In genomic region chr14:88823968-88824313, GRCh38 we compare ENCODE assay signal across 8 cellular contexts. TPM values are rescaled to one million over a fixed set of nuclear protein-coding genes. Genes with fewer than 3 reads are reported as not detected.
A peak's percentile ranks its signal among the peaks of the same experiment; 100 is the strongest.
DNase-seq lines count a peak whose midpoint lies in the region; ATAC-seq and TF ChIP-seq lines count a peak whose summit lies in the region.

No MANE protein-coding gene starts in this region.

- no peak for TF ChIP-seq CTCF in breast epithelium (IDR thresholded peaks at IDR 0.05)

- H3K27me3 Mint-ChIP-seq in T-helper 1 cell treated with Interleukin-12 subunit alpha and Interleukin-12 subunit beta and Interleukin-4 antibody, amounts not matched to agents 30 μg/mL and 1 μg/mL, for 36 hours (ENCODE audit: low read depth): peaks cover 26% of the 10 kb centered on the region
- H3K27me3 Mint-ChIP-seq in naive thymus-derived CD4-positive, alpha-beta T cell: peaks cover 0 to 33% (median 13%) of the 10 kb centered on the region in 5 donors

- no peaks in the 10 kb centered on the region for H3K9me3 ChIP-seq in breast epithelium
- no peaks in the 10 kb centered on the region for H3K9me3 ChIP-seq in naive thymus-derived CD4-positive, alpha-beta T cell (ENCODE audit: control insufficient read depth in 2 of 3, low read length in 3 of 3)

- H3K9me3 Mint-ChIP-seq in T-helper 1 cell treated with Interleukin-12 subunit alpha and Interleukin-12 subunit beta and Interleukin-4 antibody, amounts not matched to agents 30 μg/mL and 1 μg/mL, for 36 hours: no peaks in the 10 kb centered on the region
- no peaks in the 10 kb centered on the region for H3K9me3 Mint-ChIP-seq in naive thymus-derived CD4-positive, alpha-beta T cell

- H3K4me1 Mint-ChIP-seq in T-helper 1 cell treated with Interleukin-12 subunit alpha and Interleukin-12 subunit beta and Interleukin-4 antibody, amounts not matched to agents 30 μg/mL and 1 μg/mL, for 36 hours (ENCODE audit: low read depth): peaks cover 8% of the 10 kb centered on the region
- peaks cover 0 to 13% (median 11%) of the 10 kb centered on the region in 7 donors for H3K4me1 Mint-ChIP-seq in naive thymus-derived CD4-positive, alpha-beta T cell

- peak overlapping the region; percentile 63 to 95 (median 65) for H3K4me3 ChIP-seq in breast epithelium
- H3K4me3 ChIP-seq in naive thymus-derived CD4-positive, alpha-beta T cell (ENCODE audit: low read length): peak overlapping the region; percentile 74

- no peak for TF ChIP-seq POLR2A in breast epithelium (IDR thresholded peaks at IDR 0.05)

- ATAC-seq in HG03354 (IDR thresholded peaks at IDR 0.05; ENCODE audit: poor library complexity, severe bottlenecking, unreplicated experiment) (peak; percentile 20), HG02763 (IDR thresholded peaks at IDR 0.05; ENCODE audit: unreplicated experiment) (no peak)
- ATAC-seq in naive thymus-derived CD4-positive, alpha-beta T cell: no peak

- intact Hi-C loops in breast epithelium (cut with DNase I; ENCODE audit: low total_unique reads): no loop called here
- intact Hi-C loops in naive thymus-derived CD4-positive, alpha-beta T cell (cut with micrococcal nuclease): loop anchor here (1.0 to 10.0 kb wide), 8 partner anchors 32 to 1507 kb away; partner anchors contain the start of genes EML5 (in 2 of the 2), ZC3H14 (in 2 of the 2), EFCAB11 (in 1 of the 2) and GALC (in 1 of the 2)

- no peaks in the 10 kb centered on the region for H3K4me1 ChIP-seq in breast epithelium
- H3K4me1 ChIP-seq in naive thymus-derived CD4-positive, alpha-beta T cell (ENCODE audit: control insufficient read depth in 2 of 2, insufficient read depth in 2 of 2, low read length in 2 of 2): peaks cover 5 to 6% of the 10 kb centered on the region in 2 donors

- DNase-seq in T-helper 1 cell: no peak
- DNase-seq in breast epithelium (ENCODE audit: low spot score in 2 of 2): no peak
- no peak for DNase-seq in naive thymus-derived CD4-positive, alpha-beta T cell
- DNase-seq in DMS114 treated with DMSO at 0.1 percent for 48 hours (lab: John Stamatoyannopoulos, UW; ENCODE audit: unreplicated experiment): no peak
- DNase-seq in stimulated activated CD4-positive, alpha-beta T cell treated with anti-CD3 and anti-CD28 coated beads, Interleukin-4, amount 100 ng/mL, for 1 hour: no peak

- no peaks in the 10 kb centered on the region for H3K36me3 ChIP-seq in breast epithelium
- H3K36me3 ChIP-seq in naive thymus-derived CD4-positive, alpha-beta T cell (ENCODE audit: control insufficient read depth in 2 of 3, insufficient read depth in 3 of 3, low read length in 3 of 3): no peaks in the 10 kb centered on the region

- H3K36me3 Mint-ChIP-seq in T-helper 1 cell treated with Interleukin-12 subunit alpha and Interleukin-12 subunit beta and Interleukin-4 antibody, amounts not matched to agents 30 μg/mL and 1 μg/mL, for 36 hours (ENCODE audit: low read depth): no peaks in the 10 kb centered on the region
- no peaks in the 10 kb centered on the region for H3K36me3 Mint-ChIP-seq in naive thymus-derived CD4-positive, alpha-beta T cell

- CTCF ChIA-PET in naive thymus-derived CD4-positive, alpha-beta T cell (lab: Charles Lee): interaction anchor here (0.6 to 1.4 kb wide), 2 partner anchors 33 to 149 kb away, joined by 3 to 4 read pairs; no protein-coding TSS in a partner anchor

- POLR2A ChIA-PET in naive thymus-derived CD4-positive, alpha-beta T cell (lab: Charles Lee): interaction anchor here (1.2 to 2.3 kb wide), 3 partner anchors 27 to 1572 kb away, joined by 3 to 30 read pairs (median 4); partner anchors contain the start of genes CALM1 and EML5

- H3K4me3 Mint-ChIP-seq in T-helper 1 cell treated with Interleukin-12 subunit alpha and Interleukin-12 subunit beta and Interleukin-4 antibody, amounts not matched to agents 30 μg/mL and 1 μg/mL, for 36 hours: peak overlapping the region; percentile 89
- H3K4me3 Mint-ChIP-seq in naive thymus-derived CD4-positive, alpha-beta T cell: peak overlapping the region; percentile 72 to 98 (median 90)

- no peaks in the 10 kb centered on the region for H3K27me3 ChIP-seq in breast epithelium
- no peaks in the 10 kb centered on the region for H3K27me3 ChIP-seq in naive thymus-derived CD4-positive, alpha-beta T cell (ENCODE audit: control insufficient read depth in 2 of 2, insufficient read depth in 2 of 2, low read length in 2 of 2)

- H3K27ac Mint-ChIP-seq in T-helper 1 cell treated with Interleukin-12 subunit alpha and Interleukin-12 subunit beta and Interleukin-4 antibody, amounts not matched to agents 30 μg/mL and 1 μg/mL, for 36 hours: peak overlapping the region; percentile 94
- peak overlapping the region; percentile 97 to 99 (median 99) for H3K27ac Mint-ChIP-seq in naive thymus-derived CD4-positive, alpha-beta T cell

- H3K27ac ChIP-seq in breast epithelium: peak overlapping the region; percentile 87 to 89
- peak overlapping the region; percentile 85 for H3K27ac ChIP-seq in naive thymus-derived CD4-positive, alpha-beta T cell (ENCODE audit: low read depth, low read length)

RNA-seq across cellular contexts. Expression of gene TTC8, which starts 0.5 kb away (rescaled TPM):
- total RNA-seq in breast epithelium: 10 to 100 TPM; 18.9 to 58.2 (median 44.6) TPM
- 1 to 10 TPM; 1.8 to 3.4 (median 2.1) TPM for total RNA-seq in naive thymus-derived CD4-positive, alpha-beta T cell
- 1 to 10 TPM; 1.3 to 2.2 TPM for polyA plus RNA-seq in naive thymus-derived CD4-positive, alpha-beta T cell

RNA-seq across cellular contexts. Expression of gene EML5, which starts 31.2 kb away (rescaled TPM):
- 1 to 10 TPM in 2 of 3 donors, under 1 TPM in 1; 0.96 to 5.6 (median 4.3) TPM for total RNA-seq in breast epithelium
- total RNA-seq in naive thymus-derived CD4-positive, alpha-beta T cell: 1 to 10 TPM; 1.3 to 6.4 (median 5.4) TPM
- polyA plus RNA-seq in naive thymus-derived CD4-positive, alpha-beta T cell: 1 to 10 TPM in 1 of 2 donors, under 1 TPM in 1; 0.40 to 1.8 TPM

Comparison
In these comparisons a context has a peak if more than half of its experiments do, and no peak if none do; other contexts are left out.
1. RNA of gene TTC8, which starts 0.5 kb away (total RNA-seq): 18.9 to 58.2 TPM in breast epithelium; 1.8 to 3.4 TPM in naive thymus-derived CD4-positive, alpha-beta T cell; every median in the first group is over 4 times any median in the second.